In the genomic region with DNA sequence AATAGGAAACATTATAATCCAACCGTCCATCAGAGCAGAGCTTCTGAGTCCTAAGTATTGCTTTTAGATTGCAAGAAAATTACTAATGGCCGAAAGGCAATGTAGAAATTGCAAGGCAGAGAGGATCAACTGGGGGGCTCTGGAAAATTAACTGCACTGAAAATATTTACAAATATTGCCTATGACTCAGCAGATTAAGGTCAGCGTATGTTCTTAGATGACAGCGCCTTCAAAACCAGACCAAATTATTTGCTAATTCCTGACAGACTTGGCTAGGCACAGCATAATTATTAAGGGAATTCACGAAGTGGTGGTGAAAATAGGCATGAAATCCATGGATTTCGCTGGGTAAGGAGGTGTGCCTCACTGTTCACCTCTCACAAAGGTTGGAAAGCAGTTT, we compare ENCODE assay signal across 1 cellular context.
TF ChIP-seq lines count a peak whose summit lies in the region.

No MANE protein-coding gene starts in this region.

TF ChIP-seq in HepG2, 621 proteins besides CTCF, POLR2A, EP300 and RAD21:
- TF ChIP-seq, protein P1, sequence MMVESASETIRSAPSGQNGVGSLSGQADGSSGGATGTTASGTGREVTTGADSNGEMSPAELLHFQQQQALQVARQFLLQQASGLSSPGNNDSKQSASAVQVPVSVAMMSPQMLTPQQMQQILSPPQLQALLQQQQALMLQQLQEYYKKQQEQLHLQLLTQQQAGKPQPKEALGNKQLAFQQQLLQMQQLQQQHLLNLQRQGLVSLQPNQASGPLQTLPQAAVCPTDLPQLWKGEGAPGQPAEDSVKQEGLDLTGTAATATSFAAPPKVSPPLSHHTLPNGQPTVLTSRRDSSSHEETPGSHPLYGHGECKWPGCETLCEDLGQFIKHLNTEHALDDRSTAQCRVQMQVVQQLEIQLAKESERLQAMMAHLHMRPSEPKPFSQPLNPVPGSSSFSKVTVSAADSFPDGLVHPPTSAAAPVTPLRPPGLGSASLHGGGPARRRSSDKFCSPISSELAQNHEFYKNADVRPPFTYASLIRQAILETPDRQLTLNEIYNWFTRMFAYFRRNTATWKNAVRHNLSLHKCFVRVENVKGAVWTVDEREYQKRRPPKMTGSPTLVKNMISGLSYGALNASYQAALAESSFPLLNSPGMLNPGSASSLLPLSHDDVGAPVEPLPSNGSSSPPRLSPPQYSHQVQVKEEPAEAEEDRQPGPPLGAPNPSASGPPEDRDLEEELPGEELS (CRISPR knock-in tag; IDR thresholded peaks at IDR 0.05), result no peak
- TF ChIP-seq NFE2L2 (IDR thresholded peaks at IDR 0.05; ENCODE audit: low read length) (peak; percentile 64; the same call in 1 of the 2 replicates), ZNF235 (CRISPR knock-in tag; IDR thresholded peaks at IDR 0.05; ENCODE audit: borderline replicate concordance) (no peak), KDM2A (CRISPR knock-in tag; IDR thresholded peaks at IDR 0.05; ENCODE audit: borderline replicate concordance, low read depth) (no peak)
- TF ChIP-seq, protein P2, sequence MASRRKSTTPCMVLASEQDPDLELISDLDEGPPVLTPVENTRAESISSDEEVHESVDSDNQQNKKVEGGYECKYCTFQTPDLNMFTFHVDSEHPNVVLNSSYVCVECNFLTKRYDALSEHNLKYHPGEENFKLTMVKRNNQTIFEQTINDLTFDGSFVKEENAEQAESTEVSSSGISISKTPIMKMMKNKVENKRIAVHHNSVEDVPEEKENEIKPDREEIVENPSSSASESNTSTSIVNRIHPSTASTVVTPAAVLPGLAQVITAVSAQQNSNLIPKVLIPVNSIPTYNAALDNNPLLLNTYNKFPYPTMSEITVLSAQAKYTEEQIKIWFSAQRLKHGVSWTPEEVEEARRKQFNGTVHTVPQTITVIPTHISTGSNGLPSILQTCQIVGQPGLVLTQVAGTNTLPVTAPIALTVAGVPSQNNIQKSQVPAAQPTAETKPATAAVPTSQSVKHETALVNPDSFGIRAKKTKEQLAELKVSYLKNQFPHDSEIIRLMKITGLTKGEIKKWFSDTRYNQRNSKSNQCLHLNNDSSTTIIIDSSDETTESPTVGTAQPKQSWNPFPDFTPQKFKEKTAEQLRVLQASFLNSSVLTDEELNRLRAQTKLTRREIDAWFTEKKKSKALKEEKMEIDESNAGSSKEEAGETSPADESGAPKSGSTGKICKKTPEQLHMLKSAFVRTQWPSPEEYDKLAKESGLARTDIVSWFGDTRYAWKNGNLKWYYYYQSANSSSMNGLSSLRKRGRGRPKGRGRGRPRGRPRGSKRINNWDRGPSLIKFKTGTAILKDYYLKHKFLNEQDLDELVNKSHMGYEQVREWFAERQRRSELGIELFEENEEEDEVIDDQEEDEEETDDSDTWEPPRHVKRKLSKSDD (CRISPR knock-in tag; IDR thresholded peaks at IDR 0.05; ENCODE audit: low read depth), result no peak
